In the genomic region with DNA sequence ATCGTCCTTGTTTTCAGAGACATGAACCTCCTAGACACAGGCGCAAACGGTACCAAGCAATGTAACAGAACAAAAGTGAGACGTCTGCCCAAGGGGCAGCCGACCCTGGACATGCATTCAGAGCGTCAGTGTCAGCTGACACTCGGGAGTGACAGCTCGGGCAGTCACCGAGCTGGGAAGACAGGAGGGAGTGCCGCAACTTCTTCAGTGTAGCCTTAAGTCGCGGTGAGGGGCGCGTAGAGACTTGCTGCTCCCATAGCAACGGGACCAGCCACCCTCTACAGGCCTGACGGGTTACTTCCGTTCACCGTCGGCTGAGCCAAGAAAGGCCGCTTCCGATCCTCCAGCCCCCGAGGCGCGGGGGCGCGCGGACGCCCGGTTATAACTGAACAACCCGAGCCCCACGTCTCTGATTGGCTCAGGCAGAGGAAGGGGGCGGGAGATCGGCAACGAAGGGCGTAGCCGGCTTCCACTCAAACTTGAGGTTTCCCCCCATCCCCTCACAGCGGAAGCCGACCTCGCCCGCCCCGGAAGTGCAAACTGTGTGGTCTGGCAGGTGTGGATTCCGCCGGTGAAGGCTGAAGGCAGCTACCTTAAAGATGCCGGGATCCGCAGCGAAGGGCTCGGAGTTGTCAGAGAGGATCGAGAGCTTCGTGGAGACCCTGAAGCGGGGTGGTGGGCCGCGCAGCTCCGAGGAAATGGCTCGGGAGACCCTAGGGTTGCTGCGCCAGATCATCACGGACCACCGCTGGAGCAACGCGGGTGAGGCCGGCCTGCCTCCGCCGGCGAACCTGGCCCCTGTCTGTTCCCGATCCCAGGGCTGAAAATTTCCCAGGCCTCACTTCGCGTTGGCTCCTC, we compare ENCODE assay signal across 8 cellular contexts. TPM values are rescaled to one million over a fixed set of nuclear protein-coding genes. Genes with fewer than 3 reads are reported as not detected.
DNase-seq lines count a peak whose midpoint lies in the region; ATAC-seq and TF ChIP-seq lines count a peak whose summit lies in the region.

Gene EIF2B2, plus strand, starts transcription at position 530 of the 858 bp plus-strand sequence. Its CDS starts 70 bp downstream, at position 600.

- peak within 1 kb of the TSS; percentile 94 for H4K8ac ChIP-seq in trophoblast cell (ENCODE audit: low read depth, low read length)

- H3K23ac ChIP-seq in trophoblast cell (ENCODE audit: low read length) = no peak within 1 kb of the TSS

- WGBS in trophoblast cell (ENCODE audit: extremely low coverage, insufficient coverage, insufficient read length) = no CpG with 5 or more reads among the region's 66 CpGs
- WGBS in transverse colon (ENCODE audit: low coverage in 1 of 2), 2 donors = 2 to 17% methylated on average over 1 to 64 of the region's 66 CpGs

- in situ Hi-C loops in transverse colon (cut with MboI; ENCODE audit: low pct_ligation_motif_present in 1 of 4, low pct_unique_long_range_greater_than_20kb in 1 of 4, low sequenced_read_pairs in 3 of 4) = no loop called here

- peak; percentile 94 for DNase-seq in NCI-H1436 (lab: John Stamatoyannopoulos, UW)
- peak; percentile 98 for DNase-seq in T follicular helper cell (ENCODE audit: low read depth)
- DNase-seq in adipocyte (ENCODE audit: low read depth) = peak; percentile 98
- DNase-seq in cardiac muscle cell (ENCODE audit: low read depth in 1 of 2, low spot score in 1 of 2) = peak; percentile 98
- DNase-seq in trophoblast cell = peak; percentile 84 to 93
- DNase-seq in transverse colon = peak; percentile 98

- peak within 1 kb of the TSS; percentile 58 for H2BK5ac ChIP-seq in trophoblast cell (ENCODE audit: low read depth, low read length, poor library complexity)

- H3K79me1 ChIP-seq in trophoblast cell (ENCODE audit: low read length) = peaks cover 6% of the 10 kb centered on the region

- H3K4me1 ChIP-seq in adipocyte (ENCODE audit: control insufficient read depth, insufficient read depth, low read length) (peaks cover 10% of the 10 kb centered on the region), cardiac muscle cell (ENCODE audit: low read depth) (peaks cover 10% of the 10 kb centered on the region), trophoblast cell (ENCODE audit: control insufficient read depth in 1 of 2, insufficient read depth in 2 of 2, low read length in 2 of 2) (peaks cover 3 to 8% of the 10 kb centered on the region in 2 experiments), transverse colon (peaks cover 5 to 24% (median 19%) of the 10 kb centered on the region in 4 donors)

- intact Hi-C loops in transverse colon (cut with DNase I; ENCODE audit: low total_unique reads) = no loop called here

- peaks cover 8% of the 10 kb centered on the region for H3K79me2 ChIP-seq in trophoblast cell (ENCODE audit: control insufficient read depth, insufficient read depth, low read length, poor library complexity)

- H3K9ac ChIP-seq in adipocyte (ENCODE audit: low read length) = peak within 1 kb of the TSS; percentile 88
- peak within 1 kb of the TSS; percentile 89 for H3K9ac ChIP-seq in trophoblast cell (ENCODE audit: low read length)

- peak within 1 kb of the TSS; percentile 82 for H3K27ac ChIP-seq in cardiac muscle cell
- peak within 1 kb of the TSS; percentile 52 for H3K27ac ChIP-seq in trophoblast cell (ENCODE audit: low read depth, low read length)
- peak within 1 kb of the TSS; percentile 82 to 90 (median 87) for H3K27ac ChIP-seq in transverse colon

- H3K27me3 ChIP-seq in adipocyte (replicated peaks; ENCODE audit: control insufficient read depth, insufficient read depth, low read length) (no peaks in the 10 kb centered on the region), cardiac muscle cell (no peaks in the 10 kb centered on the region), trophoblast cell (ENCODE audit: insufficient read depth, low read length) (no peaks in the 10 kb centered on the region), transverse colon (no peaks in the 10 kb centered on the region)

- TF ChIP-seq EP300 in transverse colon (IDR thresholded peaks at IDR 0.05; ENCODE audit: low read depth) = no peak

- H4K91ac ChIP-seq in trophoblast cell (ENCODE audit: low read depth, low read length) = peak within 1 kb of the TSS; percentile 75

- TF ChIP-seq POLR2A in transverse colon (IDR thresholded peaks at IDR 0.05) = peak; percentile 68

- peak within 1 kb of the TSS; percentile 30 for H2BK120ac ChIP-seq in trophoblast cell (ENCODE audit: insufficient read depth, low read length, poor library complexity)

- peak within 1 kb of the TSS; percentile 11 for H2AK5ac ChIP-seq in trophoblast cell (ENCODE audit: low read length)

- TF ChIP-seq CTCF in GM12875 (IDR thresholded peaks at IDR 0.05; ENCODE audit: borderline replicate concordance, insufficient read depth, low read depth, low read length) = 0 out of 2 replicates have a peak, but pooled peaks have one; percentile 8
- TF ChIP-seq CTCF in cardiac muscle cell (IDR thresholded peaks at IDR 0.05; ENCODE audit: low read depth, low read length) = peak; percentile 18
- peak in 3 of 5 experiments; percentile 21 to 54 (median 42) for TF ChIP-seq CTCF in transverse colon (IDR thresholded peaks at IDR 0.05)

- H3K9me3 ChIP-seq in adipocyte (ENCODE audit: control insufficient read depth, low read length) = peaks cover 3% of the 10 kb centered on the region
- H3K9me3 ChIP-seq in cardiac muscle cell (ENCODE audit: low read depth) = no peaks in the 10 kb centered on the region
- H3K9me3 ChIP-seq in trophoblast cell (ENCODE audit: insufficient read depth, low read depth, low read length) = no peaks in the 10 kb centered on the region
- H3K9me3 ChIP-seq in transverse colon = no peaks in the 10 kb centered on the region

- no peak within 1 kb of the TSS for H2BK12ac ChIP-seq in trophoblast cell (ENCODE audit: low read length)

- peak within 1 kb of the TSS; percentile 72 for H3K18ac ChIP-seq in trophoblast cell (ENCODE audit: low read length)

- H3K4ac ChIP-seq in trophoblast cell (ENCODE audit: low read depth, low read length) = peak within 1 kb of the TSS; percentile 65

- H4K12ac ChIP-seq in trophoblast cell (ENCODE audit: low read depth, low read length) = peak within 1 kb of the TSS; percentile 28

- peak; percentile 97 for ATAC-seq in HG02798 (IDR thresholded peaks at IDR 0.05; ENCODE audit: poor library complexity, unreplicated experiment)

- H2AFZ ChIP-seq in trophoblast cell (ENCODE audit: insufficient read depth, low read length, poor library complexity) = peak within 1 kb of the TSS; percentile 82

- H3K4me2 ChIP-seq in trophoblast cell (ENCODE audit: low read length) = peak within 1 kb of the TSS; percentile 80

- peaks cover 27% of the 10 kb centered on the region for H3K36me3 ChIP-seq in adipocyte (ENCODE audit: control insufficient read depth, insufficient read depth, low read length, severe bottlenecking)
- peaks cover 26% of the 10 kb centered on the region for H3K36me3 ChIP-seq in cardiac muscle cell
- peaks cover 3 to 11% of the 10 kb centered on the region in 2 experiments for H3K36me3 ChIP-seq in trophoblast cell (ENCODE audit: control insufficient read depth in 1 of 2, insufficient read depth in 2 of 2, low read length in 2 of 2)
- peaks cover 0 to 19% (median 8%) of the 10 kb centered on the region in 4 donors for H3K36me3 ChIP-seq in transverse colon

- peak within 1 kb of the TSS; percentile 89 for H3K4me3 ChIP-seq in GM12875 (ENCODE audit: low read depth, low read length)
- H3K4me3 ChIP-seq in adipocyte (ENCODE audit: low read length) = peak within 1 kb of the TSS; percentile 92
- peak within 1 kb of the TSS; percentile 52 for H3K4me3 ChIP-seq in cardiac muscle cell
- peak within 1 kb of the TSS; percentile 90 for H3K4me3 ChIP-seq in trophoblast cell (ENCODE audit: low read depth, low read length)
- H3K4me3 ChIP-seq in transverse colon = peak within 1 kb of the TSS; percentile 60 to 81 (median 70)

- H3K14ac ChIP-seq in trophoblast cell (ENCODE audit: low read length) = peak within 1 kb of the TSS; percentile 69

RNA-seq across cellular contexts. Expression of gene EIF2B2, which starts in this region (rescaled TPM):
- total RNA-seq in cardiac muscle cell = 57.3 and 69.5 TPM in 2 replicates
- polyA plus RNA-seq in cardiac muscle cell = 76.7 and 92.9 TPM in 2 replicates
- 115 and 119 TPM in 2 replicates for polyA plus RNA-seq in trophoblast cell (2013)
- total RNA-seq in transverse colon = 10 to 100 TPM; 42.9 to 55.4 (median 51.1) TPM

Comparison
In these comparisons a context has a peak if more than half of its experiments do, and no peak if none do; other contexts are left out.
1. Peak in every context shown above with its lines: DNase-seq, ATAC-seq, H3K4me3 ChIP-seq and H3K27ac ChIP-seq.